Comparison of ENCODE assay signal across 35 cellular contexts in genomic region chr3:180340395-180340794, GRCh38.
"Had no signal": no experiment of that assay in that cellular context is flagged by ENCODE, and none has a peak within 500 bp of the region (broad histone marks: within the 10 kb centered on the region; RNA-seq: fewer than 3 reads in every experiment).

No MANE protein-coding gene starts in this region.

- H3K9ac ChIP-seq: KMS-11 had no signal

- DNase-seq: Karpas-422, Kasumi-1, KG1, MG63, MM.1S, MV-4-11, NCI-H1048, NCI-H1092, NCI-H1092 treated with DMSO at 0.1 percent for 48 hours, NCI-H1105, NCI-H1105 treated with DMSO at 0.1 percent for 48 hours, NCI-H1417, NCI-H1417 treated with DMSO at 0.1 percent for 48 hours, NCI-H1436, NCI-H1436 treated with DMSO at 0.1 percent for 48 hours, NCI-H146, NCI-H1694, NCI-H1694 treated with DMSO at 0.1 percent for 48 hours, NCI-H187, NCI-H187 treated with DMSO at 0.1 percent for 48 hours, NCI-H1930, NCI-H2029, NCI-H2029 treated with DMSO at 0.1 percent for 48 hours, NCI-H2081, NCI-H2081 treated with DMSO at 0.1 percent for 48 hours, NCI-H2107, NCI-H2171, NCI-H2171 treated with DMSO at 0.1 percent for 48 hours, NCI-H2227 treated with DMSO at 0.1 percent for 48 hours, NCI-H226, NCI-H345, NCI-H446, NCI-H446 treated with DMSO at 0.1 percent for 48 hours, NCI-H510A had no signal

- H3K9me3 ChIP-seq: MG63 had no signal

- H3K36me3 ChIP-seq: MG63 had no signal

- H3K27ac ChIP-seq: KMS-11 had no signal

- H3K4me3 ChIP-seq: MG63 had no signal

- H3K4me2 ChIP-seq: KMS-11 had no signal

- H3K27me3 ChIP-seq: MG63 had no signal
